ENCODE assay signal across 11 cellular contexts in the genomic region with DNA sequence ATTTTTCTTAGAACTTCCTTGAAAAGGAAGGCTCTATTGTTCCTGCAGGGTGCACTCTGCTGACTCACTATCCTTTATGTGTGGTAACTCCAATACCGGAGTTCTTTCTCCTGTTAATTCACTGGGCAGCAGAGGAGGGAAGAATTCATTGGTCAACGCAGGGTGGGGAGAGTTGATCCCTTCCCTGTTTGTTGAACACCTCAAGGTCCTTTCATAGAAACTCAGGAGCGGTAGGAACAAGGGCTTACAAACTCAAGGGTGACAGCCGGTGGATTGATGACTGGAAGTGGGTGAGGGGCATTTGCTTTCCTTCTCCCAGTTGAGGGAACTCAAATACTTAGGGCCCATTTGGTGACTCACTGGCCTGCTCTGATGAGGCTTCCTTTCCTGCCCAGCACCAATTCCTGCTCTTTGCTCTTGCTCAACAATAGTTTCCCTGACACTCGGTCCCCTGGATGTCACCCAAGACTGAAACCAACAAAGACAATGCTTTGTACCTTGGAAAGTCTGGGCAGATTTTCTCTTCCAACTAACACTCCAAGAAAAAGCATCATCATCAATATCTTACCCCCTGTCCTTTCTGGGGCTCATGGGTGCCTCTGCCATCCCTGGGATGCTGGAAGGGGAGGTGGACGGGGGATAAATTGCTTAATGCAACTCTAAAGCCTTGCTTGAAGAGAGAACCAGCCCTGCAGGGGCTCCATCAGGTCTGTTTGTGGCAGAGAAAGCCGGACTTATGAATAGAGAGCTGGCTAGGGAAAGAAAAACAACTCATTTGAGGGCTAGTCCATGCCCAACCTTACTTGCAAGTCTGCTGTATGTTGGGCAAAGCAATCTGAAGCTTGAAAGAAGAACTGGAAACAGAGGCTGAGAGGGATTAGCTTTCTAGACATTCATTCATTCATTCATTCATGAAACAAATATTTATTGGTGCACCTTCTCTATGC. TPM values are rescaled to one million over a fixed set of nuclear protein-coding genes. Genes with fewer than 3 reads are reported as not detected.
DNase-seq lines count a peak whose midpoint lies in the region; ATAC-seq and TF ChIP-seq lines count a peak whose summit lies in the region.
"Had no signal": no experiment of that assay in that cellular context is flagged by ENCODE, and none has a peak within 500 bp of the region (broad histone marks: within the 10 kb centered on the region; RNA-seq: fewer than 3 reads in every experiment).

No MANE protein-coding gene starts in this region.

- H3K27ac Mint-ChIP-seq in MCF 10A (ENCODE audit: low read depth, unreplicated experiment): peak overlapping the region; percentile 60
- H3K27ac Mint-ChIP-seq: activated CD8-positive, alpha-beta T cell treated with anti-CD3 and anti-CD28 coated beads for 36 hours had no signal

- BruUV-seq in MCF 10A (replicated peaks; lab: Mats Ljungman, UMichigan): no TSS peak

- peak overlapping the region; percentile 55 for H3K27ac ChIP-seq in AG04450 (ENCODE audit: low read depth, low read length)
- H3K27ac ChIP-seq in layer of hippocampus (ENCODE audit: low read depth, low read length): peak overlapping the region; percentile 85

- no peak for DNase-seq in AG04450 (ENCODE audit: low read depth, low spot score)
- DNase-seq in HT-29 (ENCODE audit: low spot score): peak; percentile 72
- peak; percentile 98 for DNase-seq in MCF 10A (ENCODE audit: unreplicated experiment)
- DNase-seq in sciatic nerve (ENCODE audit: low spot score): no peak
- no peak for DNase-seq in NCI-H345 (lab: John Stamatoyannopoulos, UW)
- DNase-seq: activated CD8-positive, alpha-beta T cell treated with anti-CD3 and anti-CD28 coated beads for 36 hours; heart right ventricle; NCI-H2081 had no signal

- no peaks in the 10 kb centered on the region for H3K9me3 Mint-ChIP-seq in MCF 10A (ENCODE audit: unreplicated experiment)
- H3K9me3 Mint-ChIP-seq: activated CD8-positive, alpha-beta T cell treated with anti-CD3 and anti-CD28 coated beads for 36 hours had no signal

- CTCF ChIA-PET in AG04450 (lab: Charles Lee) (interaction anchor here (2.9 to 21.7 kb wide), 2 partner anchors 15 to 48 kb away, joined by 8 to 567 read pairs; no protein-coding TSS in a partner anchor), MCF 10A (lab: Yijun Ruan, JAX) (interaction anchor here (0.6 to 5.4 kb wide), 11 partner anchors 10 to 276 kb away, joined by 3 to 38 read pairs (median 5); no protein-coding TSS in a partner anchor)

- peaks cover 40% of the 10 kb centered on the region for H3K4me1 Mint-ChIP-seq in MCF 10A (ENCODE audit: insufficient read depth, unreplicated experiment)

- H3K27me3 ChIP-seq in AG04450 (ENCODE audit: control insufficient read depth, insufficient read depth, low read length): peaks cover 12% of the 10 kb centered on the region
- H3K27me3 ChIP-seq in layer of hippocampus (ENCODE audit: control insufficient read depth, insufficient read depth, low read length): no peaks in the 10 kb centered on the region

- no peak for TF ChIP-seq CTCF in AG04450 (IDR thresholded peaks at IDR 0.05; ENCODE audit: low read depth, low read length)
- TF ChIP-seq CTCF in MCF 10A (IDR thresholded peaks at IDR 0.05; ENCODE audit: unreplicated experiment): no peak

- no peaks in the 10 kb centered on the region for H3K36me3 Mint-ChIP-seq in MCF 10A (ENCODE audit: insufficient read depth, unreplicated experiment)

- intact Hi-C loops in MCF 10A (cut with micrococcal nuclease): no loop called here
- intact Hi-C loops in sciatic nerve (cut with DNase I): no loop called here

- H3K4me3 Mint-ChIP-seq in MCF 10A (ENCODE audit: unreplicated experiment): peak overlapping the region; percentile 2
- H3K4me3 Mint-ChIP-seq: activated CD8-positive, alpha-beta T cell treated with anti-CD3 and anti-CD28 coated beads for 36 hours had no signal

- H3K4me3 ChIP-seq in AG04450 (ENCODE audit: low read depth, low read length): no peak overlapping the region
- H3K4me3 ChIP-seq: heart right ventricle had no signal

- POLR2A ChIA-PET in AG04450 (lab: Yijun Ruan, JAX): no interaction called here
- POLR2A ChIA-PET in MCF 10A (lab: Yijun Ruan, JAX): interaction anchor here (0.9 to 1.4 kb wide), 6 partner anchors 12 to 185 kb away, joined by 3 to 6 read pairs (median 4); no protein-coding TSS in a partner anchor

- H3K27me3 Mint-ChIP-seq in MCF 10A (ENCODE audit: insufficient read depth, unreplicated experiment): peaks cover 56% of the 10 kb centered on the region

- H3K9me3 ChIP-seq in AG04450 (ENCODE audit: control insufficient read depth, insufficient read depth, low read length): no peaks in the 10 kb centered on the region; the same call in 1 of the 2 replicates
- H3K9me3 ChIP-seq: heart right ventricle had no signal

- ATAC-seq in sciatic nerve: no peak
- ATAC-seq in HG02852 (IDR thresholded peaks at IDR 0.05; ENCODE audit: unreplicated experiment): no peak
- no peak for ATAC-seq in HG03565 (IDR thresholded peaks at IDR 0.05; ENCODE audit: unreplicated experiment)
- ATAC-seq: activated CD8-positive, alpha-beta T cell treated with anti-CD3 and anti-CD28 coated beads for 36 hours had no signal

RNA-seq across cellular contexts. Expression of a gene that starts 9.3 kb away (rescaled TPM):
- not detected in 2 replicates for polyA plus RNA-seq in AG04450 (2011; rRNA removed)
- not detected in 2 replicates for polyA minus RNA-seq in AG04450 (2011; rRNA and poly(A)+ RNA removed)
- 0.37 and 0.43 TPM in 2 replicates for total RNA-seq in HT-29 (2014; rRNA removed; shearing (Covaris generic))
- total RNA-seq in MCF 10A (2022): not detected in 2 replicates
- not detected for total RNA-seq in sciatic nerve
- total RNA-seq: activated CD8-positive, alpha-beta T cell treated with anti-CD3 and anti-CD28 coated beads for 36 hours had no signal

Comparison
In these comparisons a context has a peak if more than half of its experiments do, and no peak if none do; other contexts are left out.
1. DNase-seq: peak in HT-29 (single experiment) and MCF 10A (single experiment); none in AG04450 (single experiment), sciatic nerve (single experiment) and NCI-H345 (single experiment).